1 cellular context compared by ENCODE assay signal in the genomic region with DNA sequence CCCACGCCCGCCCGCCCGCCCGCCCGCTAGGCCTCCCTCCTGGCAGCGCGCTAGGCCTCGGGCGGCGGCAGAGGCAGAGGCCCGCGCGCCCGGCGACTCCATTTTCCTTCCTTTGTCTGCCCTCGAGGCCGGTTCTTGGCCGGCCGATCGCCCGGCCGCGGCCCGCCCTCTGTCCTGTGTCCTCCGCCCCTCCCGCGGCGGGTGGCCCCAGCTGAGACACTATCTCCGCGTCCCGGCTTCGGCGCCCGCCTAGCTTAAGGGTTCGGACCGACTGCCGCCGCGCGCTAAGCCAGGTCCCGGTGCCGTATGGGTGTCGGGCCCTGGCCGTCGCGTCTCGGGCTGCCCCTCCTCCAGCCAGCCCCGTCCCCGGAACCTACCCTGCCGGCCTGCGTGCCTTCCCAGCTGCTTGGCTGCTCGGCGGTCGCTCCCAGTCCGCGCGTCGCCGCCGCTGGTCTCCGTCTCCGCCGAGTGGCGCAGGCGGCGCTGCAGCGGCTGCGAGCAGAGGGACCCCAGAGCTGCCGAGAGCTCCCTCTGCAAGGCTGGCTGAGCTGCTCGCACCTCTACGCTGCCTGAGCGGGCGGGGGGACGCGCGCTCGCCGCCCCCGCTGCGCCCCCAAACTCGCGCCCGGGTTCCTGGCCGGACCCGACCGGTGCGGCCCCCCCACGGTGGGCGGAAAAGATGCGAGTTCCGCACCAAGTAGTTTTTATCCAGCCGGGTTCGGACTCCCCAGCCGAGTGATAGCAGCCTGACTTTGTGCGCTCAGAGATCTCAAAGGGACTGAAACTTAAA.
TF ChIP-seq lines count a peak whose summit lies in the region.

No MANE protein-coding gene starts in this region.

TF ChIP-seq in liver, 16 proteins besides CTCF, POLR2A, EP300 and RAD21 (continued from another document):
- TF ChIP-seq, protein P1, sequence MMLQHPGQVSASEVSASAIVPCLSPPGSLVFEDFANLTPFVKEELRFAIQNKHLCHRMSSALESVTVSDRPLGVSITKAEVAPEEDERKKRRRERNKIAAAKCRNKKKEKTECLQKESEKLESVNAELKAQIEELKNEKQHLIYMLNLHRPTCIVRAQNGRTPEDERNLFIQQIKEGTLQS (IDR thresholded peaks at IDR 0.05), result no peak
- TF ChIP-seq HNF4A (conservative IDR thresholded peaks at IDR 0.05) (no peak), FOXA1 (IDR thresholded peaks at IDR 0.05) (no peak), SP1 (IDR thresholded peaks at IDR 0.05) (no peak), GABPA (IDR thresholded peaks at IDR 0.05 in 1 of 2, conservative IDR thresholded peaks at IDR 0.05 in 1 of 2) (no peak)
- TF ChIP-seq, protein P2, sequence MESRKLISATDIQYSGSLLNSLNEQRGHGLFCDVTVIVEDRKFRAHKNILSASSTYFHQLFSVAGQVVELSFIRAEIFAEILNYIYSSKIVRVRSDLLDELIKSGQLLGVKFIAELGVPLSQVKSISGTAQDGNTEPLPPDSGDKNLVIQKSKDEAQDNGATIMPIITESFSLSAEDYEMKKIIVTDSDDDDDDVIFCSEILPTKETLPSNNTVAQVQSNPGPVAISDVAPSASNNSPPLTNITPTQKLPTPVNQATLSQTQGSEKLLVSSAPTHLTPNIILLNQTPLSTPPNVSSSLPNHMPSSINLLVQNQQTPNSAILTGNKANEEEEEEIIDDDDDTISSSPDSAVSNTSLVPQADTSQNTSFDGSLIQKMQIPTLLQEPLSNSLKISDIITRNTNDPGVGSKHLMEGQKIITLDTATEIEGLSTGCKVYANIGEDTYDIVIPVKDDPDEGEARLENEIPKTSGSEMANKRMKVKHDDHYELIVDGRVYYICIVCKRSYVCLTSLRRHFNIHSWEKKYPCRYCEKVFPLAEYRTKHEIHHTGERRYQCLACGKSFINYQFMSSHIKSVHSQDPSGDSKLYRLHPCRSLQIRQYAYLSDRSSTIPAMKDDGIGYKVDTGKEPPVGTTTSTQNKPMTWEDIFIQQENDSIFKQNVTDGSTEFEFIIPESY (IDR thresholded peaks at IDR 0.05), result no peak
TF ChIP-seq in liver: peak in this region for 0.
